ENCODE assay signal across 19 cellular contexts in the genomic region with DNA sequence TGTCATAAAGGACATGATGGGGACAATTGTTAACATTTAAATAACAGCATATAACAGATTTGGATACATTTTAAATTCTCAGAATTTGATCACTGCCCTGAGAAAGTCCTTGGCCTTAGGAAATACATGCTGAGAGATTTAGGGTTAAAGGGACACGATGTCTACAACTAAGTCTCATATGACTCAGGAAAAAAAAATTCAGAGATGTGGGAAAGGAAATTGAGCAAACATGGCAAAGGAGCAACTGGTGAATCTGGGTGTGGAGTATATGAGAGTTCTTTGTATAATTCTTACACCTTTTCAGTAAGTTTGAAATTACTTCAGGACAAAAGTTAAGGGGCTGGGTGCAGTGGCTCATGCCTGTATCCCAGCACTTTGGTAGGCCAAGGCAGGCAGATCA. TPM values are rescaled to one million over a fixed set of nuclear protein-coding genes. Genes with fewer than 3 reads are reported as not detected.
DNase-seq lines count a peak whose midpoint lies in the region; ATAC-seq, FAIRE-seq and TF ChIP-seq lines count a peak whose summit lies in the region.
"Had no signal": no experiment of that assay in that cellular context is flagged by ENCODE, and none has a peak within 500 bp of the region (broad histone marks: within the 10 kb centered on the region; RNA-seq: fewer than 3 reads in every experiment).

No MANE protein-coding gene starts in this region.

- no peak for ATAC-seq in HG03196 (IDR thresholded peaks at IDR 0.05; ENCODE audit: unreplicated experiment)
- ATAC-seq: activated T-helper 17 cell treated with anti-CD3 and anti-CD28 coated beads, Interleukin-2, amount 50 U/mL, for 72 hours; body of pancreas; pancreas; upper lobe of right lung had no signal

- FAIRE-seq in HTR-8/SVneo (lab: Jason Lieb, UNC) = no peak
- FAIRE-seq: pancreas had no signal

- in situ Hi-C loops in brain microvascular endothelial cell (cut with HindIII; ENCODE audit: low pct_ligation_motif_present, low sequenced_read_pairs) = no loop called here

- H3K27me3 ChIP-seq in brain microvascular endothelial cell (replicated peaks) (no peaks in the 10 kb centered on the region), H7 (ENCODE audit: control insufficient read depth, insufficient read depth, low read length) (no peaks in the 10 kb centered on the region)
- H3K27me3 ChIP-seq: body of pancreas, pancreas, upper lobe of right lung had no signal

- TF ChIP-seq CTCF in brain microvascular endothelial cell (IDR thresholded peaks at IDR 0.05; ENCODE audit: low read depth, low read length, missing control alignments) = no peak

- DNase-seq in AG08395 (ENCODE audit: low spot score) (peak; percentile 84), HTR-8/SVneo (ENCODE audit: insufficient read length, low spot score) (peak; percentile 71), brain microvascular endothelial cell (peak; percentile 48), iris pigment epithelial cell (ENCODE audit: low read depth) (peak; percentile 88), H7 (no peak), D341Med (ENCODE audit: low spot score) (no peak)
- DNase-seq in activated CD4-positive, CD25-positive, alpha-beta regulatory T cell (lab: John Stamatoyannopoulos, UW) = no peak
- DNase-seq: activated CD4-positive, alpha-beta T cell treated with anti-CD3 and anti-CD28 coated beads, Interleukin-2, amount 50 U/mL, for 1 hour; DMS79 treated with DMSO at 0.1 percent for 48 hours; OCI-M1; pancreas; T-helper 2 cell; upper lobe of right lung had no signal

- H3K36me3 ChIP-seq in brain microvascular endothelial cell (replicated peaks) (peaks cover 26% of the 10 kb centered on the region), H7 (replicated peaks; ENCODE audit: control insufficient read depth, insufficient read depth, low read length) (peaks cover 1% of the 10 kb centered on the region; the same call in 1 of the 2 replicates)
- H3K36me3 ChIP-seq: upper lobe of right lung had no signal

- peak overlapping the region; percentile 82 for H3K27ac ChIP-seq in brain microvascular endothelial cell
- H3K27ac ChIP-seq: body of pancreas, HL-60, pancreas, upper lobe of right lung had no signal

- H3K4me3 ChIP-seq in brain microvascular endothelial cell (ENCODE audit: low read depth, low read length) (no peak overlapping the region), H7 (ENCODE audit: insufficient read depth, low read depth, low read length) (no peak overlapping the region)
- H3K4me3 ChIP-seq: body of pancreas, pancreas, upper lobe of right lung had no signal

RNA-seq across cellular contexts. Expression of a gene that starts 18.2 kb away (rescaled TPM):
- 7.7 and 8.3 TPM in 2 replicates for total RNA-seq in H7 (2014; rRNA removed; shearing (Covaris generic))
- total RNA-seq: B cell had no signal

RNA-seq across cellular contexts. Expression of a gene that starts 32.3 kb away (rescaled TPM):
- not detected in 2 replicates for total RNA-seq in H7 (2014; rRNA removed; shearing (Covaris generic))
- total RNA-seq: activated T-helper 17 cell treated with anti-CD3 and anti-CD28 coated beads, Interleukin-2, amount 50 U/mL, for 72 hours; B cell had no signal

RNA-seq across cellular contexts. Expression of a gene that starts 34.5 kb away (rescaled TPM):
- 0.21 and 0.37 TPM in 2 replicates for total RNA-seq in H7 (2014; rRNA removed; shearing (Covaris generic))
- total RNA-seq: activated T-helper 17 cell treated with anti-CD3 and anti-CD28 coated beads, Interleukin-2, amount 50 U/mL, for 72 hours; B cell; body of pancreas; mesenteric fat pad; upper lobe of right lung had no signal

RNA-seq across cellular contexts. Expression of a gene that starts 35.9 kb away (rescaled TPM):
- total RNA-seq in H7 (2014; rRNA removed; shearing (Covaris generic)) = 30.4 and 35.5 TPM in 2 replicates

RNA-seq across cellular contexts. Expression of a gene that starts 56.1 kb away (rescaled TPM):
- not detected in 2 replicates for total RNA-seq in H7 (2014; rRNA removed; shearing (Covaris generic))
- total RNA-seq: activated T-helper 17 cell treated with anti-CD3 and anti-CD28 coated beads, Interleukin-2, amount 50 U/mL, for 72 hours; B cell; body of pancreas; mesenteric fat pad; pancreas; upper lobe of right lung had no signal

Comparison
In these comparisons a context has a peak if more than half of its experiments do, and no peak if none do; other contexts are left out.
1. DNase-seq: peak in AG08395 (single experiment), HTR-8/SVneo (single experiment), brain microvascular endothelial cell (single experiment) and iris pigment epithelial cell (single experiment); none in H7 (single experiment), D341Med (single experiment) and activated CD4-positive, CD25-positive, alpha-beta regulatory T cell (0 of 4).